In genomic region chr12:112977139-112977538, GRCh38 we compare ENCODE assay signal across 13 cellular contexts. TPM values are rescaled to one million over a fixed set of nuclear protein-coding genes. Genes with fewer than 3 reads are reported as not detected.
DNase-seq lines count a peak whose midpoint lies in the region; ATAC-seq and TF ChIP-seq lines count a peak whose summit lies in the region.
"Had no signal": no experiment of that assay in that cellular context is flagged by ENCODE, and none has a peak within 500 bp of the region (broad histone marks: within the 10 kb centered on the region; RNA-seq: fewer than 3 reads in every experiment).

No MANE protein-coding gene starts in this region.

- H3K4me1 ChIP-seq in upper lobe of right lung (peaks cover 8% of the 10 kb centered on the region), breast epithelium (peaks cover 0 to 5% of the 10 kb centered on the region in 2 donors)

- H3K4me3 ChIP-seq in upper lobe of right lung: no peak overlapping the region
- H3K4me3 ChIP-seq in breast epithelium: no peak overlapping the region

- H3K36me3 Mint-ChIP-seq in WTC11: no peaks in the 10 kb centered on the region
- H3K36me3 Mint-ChIP-seq in effector memory CD8-positive, alpha-beta T cell (ENCODE audit: insufficient read depth): peaks cover 17% of the 10 kb centered on the region

- H3K9me3 ChIP-seq in upper lobe of right lung: no peaks in the 10 kb centered on the region
- H3K9me3 ChIP-seq in breast epithelium: no peaks in the 10 kb centered on the region

- ATAC-seq in left cardiac atrium: no peak
- ATAC-seq in WTC11: no peak
- no peak for ATAC-seq in effector memory CD8-positive, alpha-beta T cell (replicated peaks)
- no peak for ATAC-seq in upper lobe of right lung
- ATAC-seq in HG03432 (IDR thresholded peaks at IDR 0.05; ENCODE audit: unreplicated experiment): no peak
- ATAC-seq: HCT116 had no signal

- H3K27ac ChIP-seq in upper lobe of right lung (peak overlapping the region; percentile 88), breast epithelium (no peak overlapping the region)

- CTCF ChIA-PET in WTC11 (lab: Charles Lee): interaction anchor here (0.7 to 1.6 kb wide), 3 partner anchors 14 to 53 kb away, joined by 3 to 7 read pairs (median 3); no protein-coding TSS in a partner anchor

- H3K36me3 ChIP-seq in upper lobe of right lung (no peaks in the 10 kb centered on the region), breast epithelium (no peaks in the 10 kb centered on the region)

- H3K27ac Mint-ChIP-seq in WTC11: no peak overlapping the region
- peak overlapping the region; percentile 98 to 99 for H3K27ac Mint-ChIP-seq in effector memory CD8-positive, alpha-beta T cell

- H3K4me3 Mint-ChIP-seq in WTC11: no peak overlapping the region
- peak overlapping the region; percentile 99 to 100 for H3K4me3 Mint-ChIP-seq in effector memory CD8-positive, alpha-beta T cell

- TF ChIP-seq POLR2A in breast epithelium (IDR thresholded peaks at IDR 0.05): no peak

- intact Hi-C loops in cardiac septum (cut with DNase I): loop anchor here (5.0 kb wide), 1 partner anchor 70 kb away; the partner anchor contains the start of gene OAS1
- intact Hi-C loops in left cardiac atrium (cut with DNase I): no loop called here
- intact Hi-C loops in upper lobe of right lung (cut with DNase I): no loop called here
- intact Hi-C loops in breast epithelium (cut with DNase I; ENCODE audit: low total_unique reads): no loop called here

- H3K9me3 Mint-ChIP-seq in WTC11: 0 out of 2 replicates have a peak, but pooled peaks cover 3% of the 10 kb centered on the region
- H3K9me3 Mint-ChIP-seq in effector memory CD8-positive, alpha-beta T cell: no peaks in the 10 kb centered on the region

- peak; percentile 29 for DNase-seq in cardiac septum (ENCODE audit: low spot score)
- no peak for DNase-seq in left cardiac atrium
- DNase-seq in WTC11 (ENCODE audit: low spot score): no peak
- DNase-seq in effector memory CD8-positive, alpha-beta T cell: no peak
- DNase-seq in upper lobe of right lung: no peak
- DNase-seq in breast epithelium (ENCODE audit: low spot score in 2 of 2): no peak
- no peak for DNase-seq in HT-29 (ENCODE audit: low spot score)
- DNase-seq: activated effector memory CD4-positive, alpha-beta T cell treated with anti-CD3 and anti-CD28 coated beads, Interleukin-2, amount 50 U/mL, for 16 hours; central memory CD4-positive, alpha-beta T cell; NCI-H510A treated with DMSO at 0.1 percent for 48 hours had no signal

- TF ChIP-seq CTCF in WTC11 (IDR thresholded peaks at IDR 0.05) (no peak), upper lobe of right lung (IDR thresholded peaks at IDR 0.05) (no peak), breast epithelium (IDR thresholded peaks at IDR 0.05) (no peak)

- POLR2A ChIA-PET in WTC11 (lab: Charles Lee): interaction anchor here (0.8 kb wide), 1 partner anchor 120 kb away, joined by 8 read pairs; no protein-coding TSS in a partner anchor

- no peaks in the 10 kb centered on the region; the same call in 1 of the 2 replicates for H3K27me3 Mint-ChIP-seq in WTC11 (ENCODE audit: low read depth)
- no peaks in the 10 kb centered on the region for H3K27me3 Mint-ChIP-seq in effector memory CD8-positive, alpha-beta T cell

- no peaks in the 10 kb centered on the region for H3K4me1 Mint-ChIP-seq in WTC11
- H3K4me1 Mint-ChIP-seq in effector memory CD8-positive, alpha-beta T cell (ENCODE audit: low read depth in 2 of 2): peaks cover 33 to 37% of the 10 kb centered on the region in 2 donors

- H3K27me3 ChIP-seq in upper lobe of right lung (no peaks in the 10 kb centered on the region), breast epithelium (no peaks in the 10 kb centered on the region)

TF ChIP-seq in WTC11, 78 proteins besides CTCF, POLR2A, EP300 and RAD21:
- TF ChIP-seq AR (CRISPR knock-in tag; IDR thresholded peaks at IDR 0.05) (no peak), NFE2L1 (CRISPR knock-in tag; IDR thresholded peaks at IDR 0.05) (no peak), GTF2I (CRISPR knock-in tag; conservative IDR thresholded peaks at IDR 0.05) (0 out of 2 replicates have a peak, but pooled peaks have one; percentile 3)
TF ChIP-seq in WTC11: peak in this region for 1.

RNA-seq across cellular contexts. Expression of gene OAS2, which starts 1.2 kb away (rescaled TPM):
- 6.4 TPM for total RNA-seq in cardiac septum
- 10 to 100 TPM in 1 of 2 donors, 1 to 10 TPM in 1; 6.5 to 18.4 TPM for total RNA-seq in left cardiac atrium
- 0.27 to 0.48 TPM (median 0.28 TPM) in 3 replicates for total RNA-seq in WTC11 (2021)
- 57.7 TPM for total RNA-seq in upper lobe of right lung
- total RNA-seq in breast epithelium: 1 to 10 TPM; 6.2 to 9.5 (median 7.9) TPM
- 3.4 and 5.8 TPM in 2 replicates for total RNA-seq in HT-29 (2014; rRNA removed; shearing (Covaris generic))
- total RNA-seq: osteocyte had no signal

RNA-seq across cellular contexts. Expression of gene OAS3, which starts 38.9 kb away (rescaled TPM):
- total RNA-seq in cardiac septum (6.4 TPM), left cardiac atrium (10 to 100 TPM in 1 of 2 donors, 1 to 10 TPM in 1; 8.1 to 19.4 TPM), WTC11 (2021) (1.2 to 1.6 TPM (median 1.4 TPM) in 3 replicates), upper lobe of right lung (47.4 TPM), breast epithelium (10 to 100 TPM in 1 of 3 donors, 1 to 10 TPM in 2; 5.2 to 15.1 (median 5.9) TPM)
- total RNA-seq in HT-29 (2014; rRNA removed; shearing (Covaris generic)): 53.9 and 70.9 TPM in 2 replicates
